ENCODE assay signal across 1 cellular context in the genomic region with DNA sequence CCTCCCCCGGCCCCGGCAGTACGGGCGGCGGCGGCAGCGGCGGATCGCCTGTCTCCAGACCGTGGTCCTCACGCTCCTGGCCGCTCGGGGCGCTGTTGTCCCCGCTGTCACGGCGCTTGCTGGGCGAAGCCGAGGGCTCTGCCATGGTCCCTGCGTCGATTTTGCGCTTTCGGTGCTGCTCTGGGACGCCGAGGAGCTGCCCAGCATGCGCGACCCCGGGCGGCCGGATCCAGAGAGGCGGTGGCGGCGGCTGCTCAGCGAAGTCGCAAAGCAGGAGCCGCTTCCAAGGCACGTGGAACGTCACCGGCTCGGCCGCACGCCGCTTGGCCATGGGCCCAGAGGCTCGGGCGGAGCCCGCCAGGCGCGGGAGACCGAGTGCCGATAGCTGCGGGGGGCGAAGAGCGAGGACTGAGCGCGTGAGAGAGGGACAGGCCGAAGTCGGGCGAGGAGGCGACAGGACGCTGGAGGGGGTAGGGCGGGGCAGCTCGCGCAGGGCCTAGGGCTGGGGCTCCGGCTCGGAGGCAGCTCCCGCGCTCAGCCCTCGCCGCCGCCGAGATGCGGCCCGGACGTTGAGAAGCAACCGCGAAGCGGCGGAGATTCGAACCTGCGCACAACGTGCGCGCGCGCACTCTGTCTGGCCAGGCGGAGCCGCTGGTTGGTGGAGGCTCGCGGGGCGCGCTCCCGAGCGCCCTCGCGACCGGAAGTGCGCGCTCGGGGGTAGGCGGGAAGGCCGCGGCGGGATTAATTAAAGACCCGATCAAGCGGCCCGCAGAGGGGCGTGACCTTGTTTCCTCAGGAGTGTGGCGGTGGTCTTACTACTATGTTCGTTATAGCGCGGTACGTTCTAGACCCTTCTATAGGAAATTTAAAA.
A peak's percentile ranks its signal among the peaks of the same experiment; 100 is the strongest.
TF ChIP-seq lines count a peak whose summit lies in the region.

Gene C9orf40 (minus strand): TSS at position 632 of the 871 bp plus-strand sequence. CDS start 301 bp downstream, at position 331.

TF ChIP-seq in HCT116, 20 proteins besides CTCF, POLR2A, EP300 and RAD21 (continued from another document):
- TF ChIP-seq ZBTB33 (IDR thresholded peaks at IDR 0.05; ENCODE audit: extremely low read depth, insufficient replicate concordance, low read length) (no peak), SP1 (IDR thresholded peaks at IDR 0.05; ENCODE audit: low read depth) (peak; percentile 39; the same call in 1 of the 2 replicates), ELF1 (IDR thresholded peaks at IDR 0.05; ENCODE audit: borderline replicate concordance, low read depth) (peak; percentile 59), EZH2phosphoT487 (IDR thresholded peaks at IDR 0.05; ENCODE audit: borderline replicate concordance) (no peak), ZFX (IDR thresholded peaks at IDR 0.05) (peak; percentile 88), CEBPB (IDR thresholded peaks at IDR 0.05; ENCODE audit: low read depth) (no peak), EGR1 (IDR thresholded peaks at IDR 0.05; ENCODE audit: low read depth) (no peak), EZH2 (IDR thresholded peaks at IDR 0.05) (no peak), POLR2AphosphoS5 (IDR thresholded peaks at IDR 0.05; ENCODE audit: low read depth, low read length) (peak; percentile 82), SIN3A (IDR thresholded peaks at IDR 0.05; ENCODE audit: low read depth) (peak; percentile 78)
- TF ChIP-seq, protein P1, sequence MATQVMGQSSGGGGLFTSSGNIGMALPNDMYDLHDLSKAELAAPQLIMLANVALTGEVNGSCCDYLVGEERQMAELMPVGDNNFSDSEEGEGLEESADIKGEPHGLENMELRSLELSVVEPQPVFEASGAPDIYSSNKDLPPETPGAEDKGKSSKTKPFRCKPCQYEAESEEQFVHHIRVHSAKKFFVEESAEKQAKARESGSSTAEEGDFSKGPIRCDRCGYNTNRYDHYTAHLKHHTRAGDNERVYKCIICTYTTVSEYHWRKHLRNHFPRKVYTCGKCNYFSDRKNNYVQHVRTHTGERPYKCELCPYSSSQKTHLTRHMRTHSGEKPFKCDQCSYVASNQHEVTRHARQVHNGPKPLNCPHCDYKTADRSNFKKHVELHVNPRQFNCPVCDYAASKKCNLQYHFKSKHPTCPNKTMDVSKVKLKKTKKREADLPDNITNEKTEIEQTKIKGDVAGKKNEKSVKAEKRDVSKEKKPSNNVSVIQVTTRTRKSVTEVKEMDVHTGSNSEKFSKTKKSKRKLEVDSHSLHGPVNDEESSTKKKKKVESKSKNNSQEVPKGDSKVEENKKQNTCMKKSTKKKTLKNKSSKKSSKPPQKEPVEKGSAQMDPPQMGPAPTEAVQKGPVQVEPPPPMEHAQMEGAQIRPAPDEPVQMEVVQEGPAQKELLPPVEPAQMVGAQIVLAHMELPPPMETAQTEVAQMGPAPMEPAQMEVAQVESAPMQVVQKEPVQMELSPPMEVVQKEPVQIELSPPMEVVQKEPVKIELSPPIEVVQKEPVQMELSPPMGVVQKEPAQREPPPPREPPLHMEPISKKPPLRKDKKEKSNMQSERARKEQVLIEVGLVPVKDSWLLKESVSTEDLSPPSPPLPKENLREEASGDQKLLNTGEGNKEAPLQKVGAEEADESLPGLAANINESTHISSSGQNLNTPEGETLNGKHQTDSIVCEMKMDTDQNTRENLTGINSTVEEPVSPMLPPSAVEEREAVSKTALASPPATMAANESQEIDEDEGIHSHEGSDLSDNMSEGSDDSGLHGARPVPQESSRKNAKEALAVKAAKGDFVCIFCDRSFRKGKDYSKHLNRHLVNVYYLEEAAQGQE (IDR thresholded peaks at IDR 0.05; ENCODE audit: low read depth): no peak
